Comparison of ENCODE assay signal across 11 cellular contexts in the genomic region with DNA sequence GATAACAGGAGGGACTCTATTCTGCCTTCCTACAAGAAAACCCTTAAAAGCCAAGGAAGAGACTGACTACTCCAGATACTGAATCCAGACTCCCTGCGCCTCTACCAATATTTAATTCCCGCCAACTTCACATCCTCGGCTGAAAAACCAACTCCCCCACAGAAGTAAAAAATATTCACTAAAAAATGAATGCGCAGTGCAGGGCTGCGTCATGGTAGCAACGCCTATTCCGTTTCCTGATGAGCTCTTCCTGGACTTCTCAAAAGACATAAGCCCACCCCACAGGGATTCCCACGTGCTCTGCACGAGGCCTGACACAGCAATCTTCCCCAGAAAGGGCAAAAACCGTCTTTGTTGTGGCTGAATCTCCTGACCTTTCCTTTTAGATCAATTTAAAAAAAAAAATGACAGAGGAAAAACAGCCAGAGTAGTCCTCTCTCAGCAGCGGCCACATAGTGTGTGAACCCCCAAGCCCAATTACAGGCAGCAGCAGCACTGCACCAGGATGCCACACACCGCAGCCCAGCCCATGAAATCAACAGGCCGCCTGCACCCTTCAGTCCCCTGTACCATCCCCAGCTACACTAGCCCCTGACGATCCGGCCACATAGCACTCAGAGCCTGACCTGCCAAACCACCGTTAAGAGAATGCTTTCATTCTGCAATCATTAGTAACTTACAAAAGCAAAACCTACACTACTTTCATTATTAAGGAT.
"Had no signal": no experiment of that assay in that cellular context is flagged by ENCODE, and none has a peak within 500 bp of the region (broad histone marks: within the 10 kb centered on the region; RNA-seq: fewer than 3 reads in every experiment).

No MANE protein-coding gene starts in this region.

- H3K4me3 Mint-ChIP-seq: effector memory CD8-positive, alpha-beta T cell had no signal

- ATAC-seq: activated CD4-positive, CD25-positive, alpha-beta regulatory T cell treated with anti-CD3 and anti-CD28 coated beads, Interleukin-2, amount 50 U/mL, for 24 hours; effector memory CD8-positive, alpha-beta T cell had no signal

- H3K9me3 Mint-ChIP-seq: effector memory CD8-positive, alpha-beta T cell had no signal

- H3K27me3 Mint-ChIP-seq: effector memory CD8-positive, alpha-beta T cell had no signal

- H3K9me3 ChIP-seq: heart left ventricle had no signal

- DNase-seq: activated CD4-positive, alpha-beta T cell treated with anti-CD3 and anti-CD28 coated beads, Interleukin-2, amount 50 U/mL, for 4 hours; activated naive CD4-positive, alpha-beta T cell; dermis blood vessel endothelial cell; effector memory CD8-positive, alpha-beta T cell; stimulated activated CD4-positive, alpha-beta T cell treated with anti-CD3 and anti-CD28 coated beads, Interleukin-12 subunit alpha, Interleukin-12 subunit beta, amount 100 ng/mL, for 4 hours; stimulated activated CD4-positive, alpha-beta T cell treated with anti-CD3 and anti-CD28 coated beads, Interleukin-2, amount 100 ng/mL, for 48 hours; stimulated activated naive CD4-positive, alpha-beta T cell; T1000; trophoblast cell had no signal
